9 cellular contexts compared by ENCODE assay signal in the genomic region with DNA sequence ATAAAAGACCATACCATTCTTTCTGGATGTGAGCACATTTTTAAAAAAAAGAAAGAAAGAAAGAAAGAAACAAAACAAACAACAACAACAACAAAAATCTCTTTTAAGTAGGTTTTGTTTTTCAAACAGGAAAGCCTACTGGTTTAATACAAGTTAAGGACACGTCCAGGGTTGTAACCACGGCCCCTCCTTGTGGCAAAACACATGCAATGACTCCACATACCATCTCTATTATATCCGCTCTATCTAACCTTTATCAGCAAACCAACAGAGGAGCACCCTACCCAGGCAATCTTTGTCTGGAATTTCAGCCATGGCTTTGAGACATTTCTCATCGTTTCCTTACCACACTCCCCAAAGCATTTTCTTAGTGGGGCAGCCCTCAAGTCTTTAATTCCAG.
A peak's percentile ranks its signal among the peaks of the same experiment; 100 is the strongest.
DNase-seq lines count a peak whose midpoint lies in the region; FAIRE-seq and TF ChIP-seq lines count a peak whose summit lies in the region.
"Had no signal": no experiment of that assay in that cellular context is flagged by ENCODE, and none has a peak within 500 bp of the region (broad histone marks: within the 10 kb centered on the region; RNA-seq: fewer than 3 reads in every experiment).

No MANE protein-coding gene starts in this region.

- no peaks in the 10 kb centered on the region for H3K27me3 ChIP-seq in SJCRH30

- DNase-seq in COR-L47 (lab: John Stamatoyannopoulos, UW) (peak; percentile 52), NCI-H1417 treated with DMSO at 0.1 percent for 48 hours (lab: John Stamatoyannopoulos, UW) (peak; percentile 16), SJCRH30 (peak; percentile 6 to 14), GM10248 (ENCODE audit: extremely low spot score) (no peak), AG20443 (ENCODE audit: low spot score) (no peak), CD1c-positive myeloid dendritic cell (ENCODE audit: extremely low spot score) (no peak)
- DNase-seq in activated T-cell treated with anti-CD3 and anti-CD28 coated beads, Interleukin-2, amount 50 U/mL, for 1 hour, result no peak

- POLR2A ChIA-PET in GM10248 (lab: Yijun Ruan, JAX), result no interaction called here

- no peaks in the 10 kb centered on the region for H3K4me1 ChIP-seq in SJCRH30

- no peaks in the 10 kb centered on the region for H3K36me3 ChIP-seq in SJCRH30

- peak; percentile 80 for FAIRE-seq in islet of Langerhans (lab: Jason Lieb, UNC)

- H3K9me3 ChIP-seq in SJCRH30 (replicated peaks), result no peaks in the 10 kb centered on the region

- no peak overlapping the region for H3K4me3 ChIP-seq in SJCRH30
- H3K4me3 ChIP-seq: skin epidermis had no signal

- CTCF ChIA-PET in GM10248 (lab: Yijun Ruan, JAX), result interaction anchor here (1.1 to 1.6 kb wide), 2 partner anchors 13 to 16 kb away, joined by 3 to 4 read pairs; no protein-coding TSS in a partner anchor

- no peak overlapping the region for H3K27ac ChIP-seq in SJCRH30
- H3K27ac ChIP-seq: skin epidermis had no signal

- no peak for TF ChIP-seq CTCF in GM10248 (IDR thresholded peaks at IDR 0.05; ENCODE audit: control extremely low read depth, extremely low read depth, low read depth, missing control alignments)

Comparison
In these comparisons a context has a peak if more than half of its experiments do, and no peak if none do; other contexts are left out.
1. DNase-seq: peak in COR-L47 (single experiment), NCI-H1417 treated with DMSO at 0.1 percent for 48 hours (single experiment) and SJCRH30 (2 of 2); none in GM10248 (single experiment), AG20443 (single experiment), CD1c-positive myeloid dendritic cell (single experiment) and activated T-cell treated with anti-CD3 and anti-CD28 coated beads, Interleukin-2, amount 50 U/mL, for 1 hour (single experiment).